13 cellular contexts compared by ENCODE assay signal in genomic region chr22:26648761-26649363, GRCh38. TPM values are rescaled to one million over a fixed set of nuclear protein-coding genes. Genes with fewer than 3 reads are reported as not detected.
DNase-seq lines count a peak whose midpoint lies in the region; ATAC-seq and TF ChIP-seq lines count a peak whose summit lies in the region.
"Had no signal": no experiment of that assay in that cellular context is flagged by ENCODE, and none has a peak within 500 bp of the region (broad histone marks: within the 10 kb centered on the region; RNA-seq: fewer than 3 reads in every experiment).

No MANE protein-coding gene starts in this region.

- H3K9me3 ChIP-seq in neural progenitor cell (ENCODE audit: low read depth): no peaks in the 10 kb centered on the region
- H3K9me3 ChIP-seq: Caco-2 had no signal

- no peaks in the 10 kb centered on the region for H3K36me3 ChIP-seq in neural progenitor cell

- no peaks in the 10 kb centered on the region for H3K27me3 ChIP-seq in neural progenitor cell

- H3K9me3 Mint-ChIP-seq in activated CD4-positive, alpha-beta T cell treated with anti-CD3 and anti-CD28 coated beads, Interleukin-2, amount 10 ng/mL, durations not matched to agents 7 days and 5 days: no peaks in the 10 kb centered on the region
- H3K9me3 Mint-ChIP-seq in neural progenitor cell: no peaks in the 10 kb centered on the region

- no peaks in the 10 kb centered on the region for H3K36me3 Mint-ChIP-seq in activated CD4-positive, alpha-beta T cell treated with anti-CD3 and anti-CD28 coated beads, Interleukin-2, amount 10 ng/mL, durations not matched to agents 7 days and 5 days (ENCODE audit: low read depth)
- no peaks in the 10 kb centered on the region for H3K36me3 Mint-ChIP-seq in neural progenitor cell

- H3K9ac ChIP-seq in neural progenitor cell: no peak overlapping the region

- H3K4me3 Mint-ChIP-seq in activated CD4-positive, alpha-beta T cell treated with anti-CD3 and anti-CD28 coated beads, Interleukin-2, amount 10 ng/mL, durations not matched to agents 7 days and 5 days: peak overlapping the region; percentile 53
- peak overlapping the region; percentile 1 for H3K4me3 Mint-ChIP-seq in neural progenitor cell

- H2AFZ ChIP-seq in neural progenitor cell (replicated peaks): no peak overlapping the region

- TF ChIP-seq CTCF in neural progenitor cell (IDR thresholded peaks at IDR 0.05) (no peak), GM13976 (IDR thresholded peaks at IDR 0.05; ENCODE audit: borderline replicate concordance, control extremely low read depth, extremely low read depth, insufficient read depth, missing control alignments) (no peak)

- CTCF ChIA-PET in activated CD4-positive, alpha-beta T cell treated with anti-CD3 and anti-CD28 coated beads, Interleukin-2, amount 10 ng/mL, durations not matched to agents 7 days and 5 days (lab: Charles Lee): interaction anchor here (0.9 kb wide), 1 partner anchor 24 kb away, joined by 3 read pairs; no protein-coding TSS in a partner anchor

- peak overlapping the region; percentile 69 for H3K27ac ChIP-seq in angular gyrus (ENCODE audit: low read depth, low read length)
- H3K27ac ChIP-seq in neural progenitor cell: no peak overlapping the region

- H3K79me2 ChIP-seq in neural progenitor cell (ENCODE audit: low read depth): no peaks in the 10 kb centered on the region

- H3K4me2 ChIP-seq in neural progenitor cell: peak overlapping the region; percentile 68

- ATAC-seq in HG03342 (IDR thresholded peaks at IDR 0.05; ENCODE audit: unreplicated experiment): no peak

- H3K27me3 Mint-ChIP-seq in activated CD4-positive, alpha-beta T cell treated with anti-CD3 and anti-CD28 coated beads, Interleukin-2, amount 10 ng/mL, durations not matched to agents 7 days and 5 days: peaks cover 16% of the 10 kb centered on the region
- H3K27me3 Mint-ChIP-seq in neural progenitor cell (ENCODE audit: insufficient read depth, low read depth): peaks cover 10% of the 10 kb centered on the region

- H3K4me1 Mint-ChIP-seq in activated CD4-positive, alpha-beta T cell treated with anti-CD3 and anti-CD28 coated beads, Interleukin-2, amount 10 ng/mL, durations not matched to agents 7 days and 5 days: peaks cover 68% of the 10 kb centered on the region
- H3K4me1 Mint-ChIP-seq in neural progenitor cell: peaks cover 73% of the 10 kb centered on the region

- POLR2A ChIA-PET in activated CD4-positive, alpha-beta T cell treated with anti-CD3 and anti-CD28 coated beads, Interleukin-2, amount 10 ng/mL, durations not matched to agents 7 days and 5 days (lab: Charles Lee): no interaction called here

- H4K20me1 ChIP-seq in neural progenitor cell (ENCODE audit: low read depth): no peaks in the 10 kb centered on the region

- peak overlapping the region; percentile 63 for H3K27ac Mint-ChIP-seq in activated CD4-positive, alpha-beta T cell treated with anti-CD3 and anti-CD28 coated beads, Interleukin-2, amount 10 ng/mL, durations not matched to agents 7 days and 5 days
- peak overlapping the region; percentile 78 for H3K27ac Mint-ChIP-seq in neural progenitor cell

- in situ Hi-C loops in GM13976 (cut with MboI; ENCODE audit: low sequenced_read_pairs, unreplicated experiment): no loop called here

- H3K4me3 ChIP-seq in neural progenitor cell: peak overlapping the region; percentile 23

- peaks cover 47% of the 10 kb centered on the region for H3F3A ChIP-seq in neural progenitor cell (ENCODE audit: low read depth)

- no peak for DNase-seq in activated CD4-positive, alpha-beta T cell treated with anti-CD3 and anti-CD28 coated beads, Interleukin-2, amount 10 ng/mL, durations not matched to agents 7 days and 5 days
- no peak for DNase-seq in activated CD4-positive, alpha-beta T cell treated with anti-CD3 and anti-CD28 coated beads, Interleukin-2, amount 50 U/mL, for 1 hour
- DNase-seq in NCI-H146 treated with DMSO at 0.1 percent for 48 hours (lab: John Stamatoyannopoulos, UW; ENCODE audit: unreplicated experiment) (peak; percentile 14), neural progenitor cell (ENCODE audit: low spot score) (no peak), GM13976 (ENCODE audit: low spot score) (no peak)
- DNase-seq in NK-92 treated with Interleukin-12 subunit alpha and Interleukin-12 subunit beta, amount 100 ng/mL, for 24 hours (lab: John Stamatoyannopoulos, UW): no peak
- DNase-seq: activated CD4-positive, alpha-beta T cell treated with anti-CD3 and anti-CD28 coated beads for 1 hour; Caco-2; trophoblast cell had no signal

- H3K4me1 ChIP-seq in neural progenitor cell: peaks cover 62% of the 10 kb centered on the region

RNA-seq across cellular contexts. Expression of gene MIAT, which starts 8.5 kb away (rescaled TPM):
- total RNA-seq in activated CD4-positive, alpha-beta T cell treated with anti-CD3 and anti-CD28 coated beads, Interleukin-2, amount 10 ng/mL, durations not matched to agents 7 days and 5 days: 10 to 100 TPM; 37.8 to 44.4 TPM
- 262 and 277 TPM in 2 replicates for total RNA-seq in neural progenitor cell (ENCODE audit: low replicate concordance)

RNA-seq across cellular contexts. Expression of gene CRYBA4, which starts 27.1 kb away (rescaled TPM):
- total RNA-seq in activated CD4-positive, alpha-beta T cell treated with anti-CD3 and anti-CD28 coated beads, Interleukin-2, amount 10 ng/mL, durations not matched to agents 7 days and 5 days: not detected
- 1.1 and 1.6 TPM in 2 replicates for total RNA-seq in neural progenitor cell (ENCODE audit: low replicate concordance)
- total RNA-seq: frontal cortex, mononuclear cell had no signal

RNA-seq across cellular contexts. Expression of gene CRYBB1, which starts 31.0 kb away (rescaled TPM):
- not detected for total RNA-seq in activated CD4-positive, alpha-beta T cell treated with anti-CD3 and anti-CD28 coated beads, Interleukin-2, amount 10 ng/mL, durations not matched to agents 7 days and 5 days
- 0.53 TPM in 1 of 2 replicates, not detected in the other for total RNA-seq in neural progenitor cell (ENCODE audit: low replicate concordance)
- total RNA-seq: Caco-2, mononuclear cell had no signal

RNA-seq across cellular contexts. Expression of gene TPST2, which starts 58.9 kb away (rescaled TPM):
- total RNA-seq in activated CD4-positive, alpha-beta T cell treated with anti-CD3 and anti-CD28 coated beads, Interleukin-2, amount 10 ng/mL, durations not matched to agents 7 days and 5 days: 10 to 100 TPM; 25.9 to 26.3 TPM
- total RNA-seq in neural progenitor cell (ENCODE audit: low replicate concordance): 31.7 and 59.5 TPM in 2 replicates
